Comparison of ENCODE assay signal across 27 cellular contexts in genomic region chr2:65647249-65647842, GRCh38.
DNase-seq lines count a peak whose midpoint lies in the region; ATAC-seq and TF ChIP-seq lines count a peak whose summit lies in the region.
"Had no signal": no experiment of that assay in that cellular context is flagged by ENCODE, and none has a peak within 500 bp of the region (broad histone marks: within the 10 kb centered on the region; RNA-seq: fewer than 3 reads in every experiment).

No MANE protein-coding gene starts in this region.

- no peak overlapping the region for H3K27ac ChIP-seq in SJCRH30
- H3K27ac ChIP-seq: epithelial cell of prostate, PC-9, stomach, thyroid gland, vagina had no signal

- H3K27ac Mint-ChIP-seq in mesothelial cell of epicardium = no peak overlapping the region
- H3K27ac Mint-ChIP-seq: activated naive CD4-positive, alpha-beta T cell treated with anti-CD3 and anti-CD28 coated beads, Interleukin-2, amount 50 U/mL, for 72 hours; activated T-helper 1 cell treated with anti-CD3 and anti-CD28 coated beads, Interleukin-12 subunit alpha, Interleukin-12 subunit beta, Interleukin-2, Interleukin-4 antibody, amounts not matched to agents 30 ng/mL and 10 ng/mL and 1 ng/mL, durations not matched to agents 14 hours and 24 hours and 36 hours; CD4-positive, alpha-beta memory T cell; naive thymus-derived CD4-positive, alpha-beta T cell; WTC11 had no signal

- DNase-seq in SIG-M5 treated with dmso at 0.1 percent for 504 hours (lab: John Stamatoyannopoulos, UW; ENCODE audit: unreplicated experiment) (peak; percentile 46), SIG-M5 (lab: John Stamatoyannopoulos, UW) (no peak), Kasumi-1 (lab: John Stamatoyannopoulos, UW) (peak; percentile 8 to 18), SKM-1 treated with dmso at 0.1 percent for 144 hours (lab: John Stamatoyannopoulos, UW; ENCODE audit: unreplicated experiment) (peak; percentile 61), SJCRH30 (no peak), mesothelial cell of epicardium (ENCODE audit: low spot score in 2 of 2, unreplicated experiment in 2 of 2) (no peak)
- DNase-seq in activated naive CD4-positive, alpha-beta T cell treated with anti-CD3 and anti-CD28 coated beads, Interleukin-2, amount 50 U/mL, for 16 hours = no peak
- DNase-seq: CD4-positive, alpha-beta memory T cell; effector CD4-positive, alpha-beta T cell; glutamatergic neuron; islet precursor cell; left ventricle myocardium superior; naive thymus-derived CD4-positive, alpha-beta T cell; NCI-H1436; NCI-H446 treated with DMSO at 0.1 percent for 48 hours; NCI-H82; PC-9; stomach; thyroid gland had no signal

- H3K36me3 ChIP-seq in SJCRH30 = no peaks in the 10 kb centered on the region
- H3K36me3 ChIP-seq: stomach, thyroid gland, vagina had no signal

- ATAC-seq in GM18870 (IDR thresholded peaks at IDR 0.05; ENCODE audit: unreplicated experiment) = no peak
- ATAC-seq: activated naive CD4-positive, alpha-beta T cell treated with anti-CD3 and anti-CD28 coated beads, Interleukin-2, amount 50 U/mL, for 72 hours; HCT116; left ventricle myocardium superior; naive thymus-derived CD4-positive, alpha-beta T cell; Right ventricle myocardium inferior; WTC11 had no signal

- H3K27me3 Mint-ChIP-seq in mesothelial cell of epicardium (ENCODE audit: low read depth) = no peaks in the 10 kb centered on the region

- no peak overlapping the region for H3K4me3 Mint-ChIP-seq in mesothelial cell of epicardium
- H3K4me3 Mint-ChIP-seq: activated T-helper 1 cell treated with anti-CD3 and anti-CD28 coated beads, Interleukin-12 subunit alpha, Interleukin-12 subunit beta, Interleukin-2, Interleukin-4 antibody, amounts not matched to agents 30 ng/mL and 10 ng/mL and 1 ng/mL, durations not matched to agents 14 hours and 24 hours and 36 hours; CD4-positive, alpha-beta memory T cell; naive thymus-derived CD4-positive, alpha-beta T cell; WTC11 had no signal

- H3K36me3 Mint-ChIP-seq in mesothelial cell of epicardium = no peaks in the 10 kb centered on the region
- H3K36me3 Mint-ChIP-seq: activated naive CD4-positive, alpha-beta T cell treated with anti-CD3 and anti-CD28 coated beads, Interleukin-2, amount 50 U/mL, for 72 hours; CD4-positive, alpha-beta memory T cell; naive thymus-derived CD4-positive, alpha-beta T cell; WTC11 had no signal

- H3K4me1 Mint-ChIP-seq in mesothelial cell of epicardium = peaks cover 17% of the 10 kb centered on the region
- H3K4me1 Mint-ChIP-seq: CD4-positive, alpha-beta memory T cell; naive thymus-derived CD4-positive, alpha-beta T cell had no signal

- no peaks in the 10 kb centered on the region for H3K27me3 ChIP-seq in SJCRH30
- H3K27me3 ChIP-seq: stomach, thyroid gland, vagina had no signal

- no peaks in the 10 kb centered on the region for H3K4me1 ChIP-seq in SJCRH30
- H3K4me1 ChIP-seq: stomach, thyroid gland, vagina had no signal

- H3K9me3 Mint-ChIP-seq in mesothelial cell of epicardium = no peaks in the 10 kb centered on the region
- H3K9me3 Mint-ChIP-seq: activated naive CD4-positive, alpha-beta T cell treated with anti-CD3 and anti-CD28 coated beads, Interleukin-2, amount 50 U/mL, for 72 hours; activated T-helper 1 cell treated with anti-CD3 and anti-CD28 coated beads, Interleukin-12 subunit alpha, Interleukin-12 subunit beta, Interleukin-2, Interleukin-4 antibody, amounts not matched to agents 30 ng/mL and 10 ng/mL and 1 ng/mL, durations not matched to agents 14 hours and 24 hours and 36 hours; CD4-positive, alpha-beta memory T cell; naive thymus-derived CD4-positive, alpha-beta T cell; WTC11 had no signal

- no peaks in the 10 kb centered on the region for H3K9me3 ChIP-seq in SJCRH30 (replicated peaks)
- H3K9me3 ChIP-seq: stomach, thyroid gland, vagina had no signal

- no peak for TF ChIP-seq CTCF in mesothelial cell of epicardium (IDR thresholded peaks at IDR 0.05; ENCODE audit: unreplicated experiment)

- H3K4me3 ChIP-seq in SJCRH30 = no peak overlapping the region
- H3K4me3 ChIP-seq: PC-9, stomach, thyroid gland, vagina had no signal

Comparison
In these comparisons a context has a peak if more than half of its experiments do, and no peak if none do; other contexts are left out.
1. DNase-seq: peak in SIG-M5 treated with dmso at 0.1 percent for 504 hours (single experiment), Kasumi-1 (2 of 2) and SKM-1 treated with dmso at 0.1 percent for 144 hours (single experiment); none in SIG-M5 (single experiment), SJCRH30 (0 of 2), mesothelial cell of epicardium (0 of 2) and activated naive CD4-positive, alpha-beta T cell treated with anti-CD3 and anti-CD28 coated beads, Interleukin-2, amount 50 U/mL, for 16 hours (single experiment).